Comparison of ENCODE assay signal across 8 cellular contexts in genomic region chrX:19682712-19683331, GRCh38.
DNase-seq lines count a peak whose midpoint lies in the region; ATAC-seq, FAIRE-seq and TF ChIP-seq lines count a peak whose summit lies in the region.

No MANE protein-coding gene starts in this region.

- H3K36me3 ChIP-seq in OCI-LY3 (replicated peaks; ENCODE audit: low read depth, low read length) (peaks cover 7% of the 10 kb centered on the region), uterus (no peaks in the 10 kb centered on the region)

- no peak overlapping the region for H2AFZ ChIP-seq in OCI-LY3 (ENCODE audit: low read depth, low read length)

- intact Hi-C loops in head of caudate nucleus (cut with DNase I): no loop called here
- intact Hi-C loops in uterus (cut with DNase I; ENCODE audit: low total_unique reads): no loop called here

- H4K20me1 ChIP-seq in OCI-LY3 (ENCODE audit: insufficient read depth, low read length): peaks cover 11% of the 10 kb centered on the region

- no peaks in the 10 kb centered on the region for H3K9me3 ChIP-seq in OCI-LY3 (ENCODE audit: insufficient read depth, low read length)
- H3K9me3 ChIP-seq in uterus: no peaks in the 10 kb centered on the region

- no peak overlapping the region for H3K9ac ChIP-seq in OCI-LY3 (ENCODE audit: low read length)

- peak; percentile 81 for ATAC-seq in HG02884 (IDR thresholded peaks at IDR 0.05; ENCODE audit: unreplicated experiment)

- peak; percentile 70 for FAIRE-seq in GM18507 (lab: Jason Lieb, UNC)

- DNase-seq in GM18507 (ENCODE audit: extremely low spot score, insufficient read length, low read depth): no peak
- peak; percentile 54 for DNase-seq in activated gamma-delta T cell (lab: John Stamatoyannopoulos, UW)
- DNase-seq in head of caudate nucleus: peak; percentile 24 to 76 (median 53)
- DNase-seq in putamen (ENCODE audit: low spot score): peak; percentile 27
- DNase-seq in uterus: peak; percentile 65 to 67
- DNase-seq in G401 (ENCODE audit: low spot score): no peak

- in situ Hi-C loops in G401 (cut with HindIII; ENCODE audit: low sequenced_read_pairs): no loop called here

- peak overlapping the region; percentile 32; the same call in 1 of the 2 replicates for H3K4me2 ChIP-seq in OCI-LY3 (ENCODE audit: low read length)

- no peak for TF ChIP-seq CTCF in OCI-LY3 (IDR thresholded peaks at IDR 0.05; ENCODE audit: low read depth, low read length)
- TF ChIP-seq CTCF in uterus (IDR thresholded peaks at IDR 0.05): no peak

- no peak overlapping the region for H3K4me3 ChIP-seq in OCI-LY3 (ENCODE audit: low read length)
- no peak overlapping the region for H3K4me3 ChIP-seq in uterus

- no peak for TF ChIP-seq POLR2A in uterus (IDR thresholded peaks at IDR 0.05)

- peaks cover 12% of the 10 kb centered on the region for H3K4me1 ChIP-seq in OCI-LY3 (ENCODE audit: low read length)
- H3K4me1 ChIP-seq in uterus: no peaks in the 10 kb centered on the region

- no peaks in the 10 kb centered on the region for H3K27me3 ChIP-seq in OCI-LY3 (ENCODE audit: low read depth, low read length)
- no peaks in the 10 kb centered on the region for H3K27me3 ChIP-seq in uterus

- H3K79me2 ChIP-seq in OCI-LY3 (ENCODE audit: low read length): no peaks in the 10 kb centered on the region

- H3K27ac ChIP-seq in OCI-LY3 (ENCODE audit: low read length) (no peak overlapping the region), uterus (peak overlapping the region in 1 of 2 donors; percentile 44)

Comparison
In these comparisons a context has a peak if more than half of its experiments do, and no peak if none do; other contexts are left out.
1. DNase-seq: peak in activated gamma-delta T cell (single experiment), head of caudate nucleus (42 of 42), putamen (single experiment) and uterus (2 of 2); none in GM18507 (single experiment) and G401 (single experiment).